Comparison of ENCODE assay signal across 9 cellular contexts in the genomic region with DNA sequence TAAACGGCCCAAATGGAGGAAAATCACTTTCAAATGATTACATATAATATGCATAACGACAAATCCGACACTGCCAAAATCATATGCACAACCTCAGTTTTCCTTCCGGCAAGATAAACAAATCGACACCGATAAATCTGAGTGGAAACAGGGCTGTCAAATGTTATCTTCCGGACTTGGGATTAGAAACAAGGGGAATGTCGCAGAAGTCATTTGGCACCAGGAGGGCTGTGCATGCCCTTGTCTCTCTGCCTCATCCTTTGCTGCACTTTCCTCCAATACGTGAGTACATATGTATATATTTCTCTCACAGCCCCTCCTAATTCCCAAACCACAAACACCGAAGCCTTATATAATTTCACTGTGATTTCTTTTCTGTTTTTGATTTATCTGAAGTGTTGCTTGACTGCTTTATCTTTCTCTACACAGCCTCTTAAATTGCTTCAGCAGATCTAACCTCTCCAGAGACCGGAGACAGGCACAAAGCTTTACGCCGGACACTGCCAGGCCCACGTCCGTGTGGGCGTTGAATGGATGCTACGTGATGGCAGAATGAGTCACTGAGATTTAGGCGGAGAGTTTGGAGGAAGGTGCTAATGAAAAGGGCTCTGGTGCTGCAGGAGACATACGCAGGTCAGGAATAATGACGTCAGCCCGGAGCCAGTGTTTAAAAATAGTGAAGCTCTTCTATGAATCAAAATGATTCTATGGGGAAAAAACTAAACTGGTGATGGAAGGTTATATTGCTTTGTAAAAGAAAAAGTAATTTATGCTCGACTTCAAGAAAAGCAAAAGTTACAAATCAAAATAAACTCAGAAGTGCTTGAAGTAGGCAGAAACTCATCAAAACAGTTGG. TPM values are rescaled to one million over a fixed set of nuclear protein-coding genes. Genes with fewer than 3 reads are reported as not detected.
DNase-seq lines count a peak whose midpoint lies in the region; ATAC-seq and TF ChIP-seq lines count a peak whose summit lies in the region.
"Had no signal": no experiment of that assay in that cellular context is flagged by ENCODE, and none has a peak within 500 bp of the region (broad histone marks: within the 10 kb centered on the region; RNA-seq: fewer than 3 reads in every experiment).

No MANE protein-coding gene starts in this region.

- H3K27ac ChIP-seq in adrenal gland (peak overlapping the region in 1 of 5 donors; percentile 58), right atrium auricular region (peak overlapping the region; percentile 65 to 76), transverse colon (peak overlapping the region in 3 of 4 donors; percentile 6 to 66 (median 16))

- H3K27me3 ChIP-seq in adrenal gland, result no peaks in the 10 kb centered on the region
- no peaks in the 10 kb centered on the region for H3K27me3 ChIP-seq in right atrium auricular region
- H3K27me3 ChIP-seq in transverse colon, result peaks cover 4% of the 10 kb centered on the region

- 48 to 54% (median 50%) methylated on average over 22 of the region's 22 CpGs for WGBS in adrenal gland, 4 donors
- WGBS in transverse colon (ENCODE audit: low coverage in 1 of 2), 2 donors, result 57 to 68% methylated on average over 14 to 22 of the region's 22 CpGs

- TF ChIP-seq EP300 in transverse colon (IDR thresholded peaks at IDR 0.05; ENCODE audit: low read depth), result no peak

- intact Hi-C loops in adrenal gland (cut with DNase I), result no loop called here
- intact Hi-C loops in transverse colon (cut with DNase I; ENCODE audit: low total_unique reads), result no loop called here

- H3K4me3 ChIP-seq in adrenal gland (no peak overlapping the region), right atrium auricular region (no peak overlapping the region), transverse colon (no peak overlapping the region)

- H3K4me1 ChIP-seq in adrenal gland (replicated peaks in 1 of 2), result no peaks in the 10 kb centered on the region
- H3K4me1 ChIP-seq in right atrium auricular region, result peaks cover 0 to 14% of the 10 kb centered on the region in 2 donors
- H3K4me1 ChIP-seq in transverse colon, result peaks cover 0 to 4% (median 1%) of the 10 kb centered on the region in 4 donors

- ATAC-seq in HG03135 (IDR thresholded peaks at IDR 0.05; ENCODE audit: unreplicated experiment), result no peak

- in situ Hi-C loops in transverse colon (cut with MboI; ENCODE audit: low pct_ligation_motif_present in 1 of 4, low pct_unique_long_range_greater_than_20kb in 1 of 4, low sequenced_read_pairs in 3 of 4), result no loop called here

- H3K36me3 ChIP-seq in adrenal gland (replicated peaks in 1 of 2) (no peaks in the 10 kb centered on the region), right atrium auricular region (no peaks in the 10 kb centered on the region), transverse colon (no peaks in the 10 kb centered on the region)

- no peak for TF ChIP-seq POLR2A in adrenal gland (IDR thresholded peaks at IDR 0.05)
- no peak for TF ChIP-seq POLR2A in transverse colon (IDR thresholded peaks at IDR 0.05)

- H3K9me3 ChIP-seq in adrenal gland (replicated peaks in 1 of 3) (no peaks in the 10 kb centered on the region), right atrium auricular region (no peaks in the 10 kb centered on the region), transverse colon (no peaks in the 10 kb centered on the region)

- DNase-seq in DMS53 (lab: John Stamatoyannopoulos, UW) (peak; percentile 30), DMS53 treated with DMSO at 0.1 percent for 48 hours (lab: John Stamatoyannopoulos, UW; ENCODE audit: unreplicated experiment) (no peak), adrenal gland (peak in 4 of 7 donors; percentile 18 to 87 (median 32)), right atrium auricular region (ENCODE audit: low spot score) (peak; percentile 70), transverse colon (no peak), GM19238 (ENCODE audit: insufficient read length, low spot score) (no peak), T-helper 1 cell (no peak)

- TF ChIP-seq CTCF in adrenal gland (IDR thresholded peaks at IDR 0.05) (no peak), right atrium auricular region (IDR thresholded peaks at IDR 0.05) (no peak), transverse colon (IDR thresholded peaks at IDR 0.05) (no peak)

RNA-seq across cellular contexts. Expression of a gene that starts 21.0 kb away (rescaled TPM):
- total RNA-seq in adrenal gland (100 to 1,000 TPM in 1 of 8 donors, 10 to 100 TPM in 7; 21.7 to 112 (median 47.8) TPM), right atrium auricular region (10 to 100 TPM; 34.6 to 35.2 TPM), transverse colon (100 to 1,000 TPM in 2 of 4 donors, 10 to 100 TPM in 2; 25.3 to 119 (median 67.8) TPM)
- 100 to 1,000 TPM in 1 of 3 donors, 10 to 100 TPM in 2; 13.3 to 119 (median 16.1) TPM for polyA plus RNA-seq in adrenal gland

RNA-seq across cellular contexts. Expression of a gene that starts 31.5 kb away (rescaled TPM):
- 10 to 100 TPM; 13.3 to 90.4 (median 47.4) TPM for total RNA-seq in adrenal gland
- 100 to 1,000 TPM in 1 of 3 donors, 10 to 100 TPM in 2; 42.5 to 131 (median 50.0) TPM for polyA plus RNA-seq in adrenal gland
- total RNA-seq in right atrium auricular region, result 10 to 100 TPM; 41.3 to 42.0 TPM
- 10 to 100 TPM in 3 of 4 donors, 1 to 10 TPM in 1; 7.2 to 33.0 (median 25.8) TPM for total RNA-seq in transverse colon

RNA-seq across cellular contexts. Expression of a gene that starts 44.4 kb away (rescaled TPM):
- total RNA-seq in adrenal gland (under 1 TPM in 3 of 8 donors, not detected in 5; 0.13 to 0.53 (median 0.14) TPM), right atrium auricular region (under 1 TPM; 0.19 to 0.35 TPM), transverse colon (not detected)
- under 1 TPM; 0.07 to 0.10 (median 0.08) TPM for polyA plus RNA-seq in adrenal gland
- total RNA-seq: T-helper 2 cell treated with Interferon-gamma antibody and Interleukin-4, amounts not matched to agents 100 ng/mL and 5 ng/mL, for 36 hours had no signal

RNA-seq across cellular contexts. Expression of a gene that starts 56.5 kb away (rescaled TPM):
- total RNA-seq in adrenal gland (100 to 1,000 TPM; 128 to 266 (median 188) TPM), right atrium auricular region (100 to 1,000 TPM; 117 to 152 TPM), transverse colon (100 to 1,000 TPM in 3 of 4 donors, 10 to 100 TPM in 1; 61.9 to 246 (median 226) TPM)
- 100 to 1,000 TPM; 108 to 180 (median 121) TPM for polyA plus RNA-seq in adrenal gland

Comparison
In these comparisons a context has a peak if more than half of its experiments do, and no peak if none do; other contexts are left out.
1. DNase-seq: peak in DMS53 (single experiment), adrenal gland (4 of 7) and right atrium auricular region (single experiment); none in DMS53 treated with DMSO at 0.1 percent for 48 hours (single experiment), transverse colon (single experiment), GM19238 (single experiment) and T-helper 1 cell (0 of 5).